8 cellular contexts compared by ENCODE assay signal in genomic region chr2:72149556-72150156, GRCh38. TPM values are rescaled to one million over a fixed set of nuclear protein-coding genes. Genes with fewer than 3 reads are reported as not detected.
DNase-seq lines count a peak whose midpoint lies in the region; ATAC-seq, FAIRE-seq and TF ChIP-seq lines count a peak whose summit lies in the region.

No MANE protein-coding gene starts in this region.

- H3K9me3 Mint-ChIP-seq in nephron progenitor cell = peaks cover 6% of the 10 kb centered on the region

- FAIRE-seq in H54 (lab: Jason Lieb, UNC) = no peak

- H3K27me3 Mint-ChIP-seq in nephron progenitor cell (ENCODE audit: low read depth, poor library complexity) = peaks cover 91% of the 10 kb centered on the region

- H3K4me1 Mint-ChIP-seq in nephron progenitor cell = peaks cover 44% of the 10 kb centered on the region

- DNase-seq in epithelial cell of proximal tubule (ENCODE audit: low read depth) (no peak), nephron progenitor cell (no peak), iPS-NIHi11 (ENCODE audit: low spot score) (no peak), NCI-H1436 (lab: John Stamatoyannopoulos, UW) (no peak), 8988T (no peak), H54 (ENCODE audit: insufficient read length, low spot score) (no peak)

- ATAC-seq in GM21786 (IDR thresholded peaks at IDR 0.05; ENCODE audit: unreplicated experiment) (peak; percentile 12), SK-N-SH treated with all-trans-retinoic acid at 6 μM for 48 hours (peak; percentile 36)

- H3K36me3 Mint-ChIP-seq in nephron progenitor cell (ENCODE audit: low read depth) = no peaks in the 10 kb centered on the region

- no peak for TF ChIP-seq CTCF in epithelial cell of proximal tubule (conservative IDR thresholded peaks at IDR 0.05; ENCODE audit: low read depth, low read length)
- TF ChIP-seq CTCF in nephron progenitor cell (IDR thresholded peaks at IDR 0.05) = no peak

- H3K27ac Mint-ChIP-seq in nephron progenitor cell = no peak overlapping the region

- H3K4me3 Mint-ChIP-seq in nephron progenitor cell = peak overlapping the region; percentile 70

- peak overlapping the region; percentile 33 for H3K4me3 ChIP-seq in epithelial cell of proximal tubule (ENCODE audit: low read depth, low read length)

- TF ChIP-seq POLR2A in H54 (IDR thresholded peaks at IDR 0.05; ENCODE audit: low read depth, low read length) = no peak

TF ChIP-seq in SK-N-SH treated with all-trans-retinoic acid at 6 μM for 48 hours, 23 proteins besides CTCF, POLR2A, EP300 and RAD21:
- TF ChIP-seq POU6F1 (CRISPR knock-in tag; IDR thresholded peaks at IDR 0.05; ENCODE audit: borderline replicate concordance, low read depth) (no peak), ZC3H10 (CRISPR knock-in tag; IDR thresholded peaks at IDR 0.05) (no peak), PPARA (CRISPR knock-in tag; IDR thresholded peaks at IDR 0.05; ENCODE audit: borderline replicate concordance) (no peak), ZNF565 (CRISPR knock-in tag; conservative IDR thresholded peaks at IDR 0.05; ENCODE audit: low read depth) (0 out of 2 replicates have a peak, but pooled peaks have one; percentile 27), TCF4 (CRISPR knock-in tag; IDR thresholded peaks at IDR 0.05; ENCODE audit: borderline replicate concordance) (no peak), BACH2 (CRISPR knock-in tag; IDR thresholded peaks at IDR 0.05; ENCODE audit: borderline replicate concordance) (no peak), ISL1 (CRISPR knock-in tag; IDR thresholded peaks at IDR 0.05) (no peak), TSHZ2 (CRISPR knock-in tag; IDR thresholded peaks at IDR 0.05) (peak; percentile 16; the same call in 1 of the 2 replicates), RARB (CRISPR knock-in tag; IDR thresholded peaks at IDR 0.05) (no peak), ZFP30 (CRISPR knock-in tag; IDR thresholded peaks at IDR 0.05) (peak; percentile 42; the same call in 1 of the 2 replicates), ZFP3 (CRISPR knock-in tag; IDR thresholded peaks at IDR 0.05) (no peak), ZNF70 (CRISPR knock-in tag; IDR thresholded peaks at IDR 0.05) (0 out of 2 replicates have a peak, but pooled peaks have one; percentile 28), CSRNP3 (CRISPR knock-in tag; IDR thresholded peaks at IDR 0.05) (no peak), CREB5 (CRISPR knock-in tag; IDR thresholded peaks at IDR 0.05; ENCODE audit: low read depth) (no peak; the same call in 1 of the 2 replicates), PATZ1 (CRISPR knock-in tag; IDR thresholded peaks at IDR 0.05; ENCODE audit: borderline replicate concordance) (no peak), ARNTL (CRISPR knock-in tag; IDR thresholded peaks at IDR 0.05; ENCODE audit: borderline replicate concordance, low read depth) (no peak), OSR1 (CRISPR knock-in tag; IDR thresholded peaks at IDR 0.05) (no peak), TOX (CRISPR knock-in tag; IDR thresholded peaks at IDR 0.05; ENCODE audit: borderline replicate concordance) (no peak), GLIS3 (CRISPR knock-in tag; IDR thresholded peaks at IDR 0.05) (peak; percentile 66), SNAI2 (CRISPR knock-in tag; IDR thresholded peaks at IDR 0.05) (no peak), ESRRG (CRISPR knock-in tag; IDR thresholded peaks at IDR 0.05) (no peak), ZNF8 (CRISPR knock-in tag; IDR thresholded peaks at IDR 0.05) (no peak), CSDC2 (CRISPR knock-in tag; IDR thresholded peaks at IDR 0.05) (no peak)

RNA-seq across cellular contexts. Expression of gene CYP26B1, which starts 2.0 kb away (rescaled TPM):
- total RNA-seq in epithelial cell of proximal tubule = 0.17 and 0.36 TPM in 2 replicates
